In genomic region chr15:75069301-75069925, GRCh38 we compare ENCODE assay signal across 9 cellular contexts. TPM values are rescaled to one million over a fixed set of nuclear protein-coding genes. Genes with fewer than 3 reads are reported as not detected.
A peak's percentile ranks its signal among the peaks of the same experiment; 100 is the strongest.
DNase-seq lines count a peak whose midpoint lies in the region; ATAC-seq and TF ChIP-seq lines count a peak whose summit lies in the region.
"Had no signal": no experiment of that assay in that cellular context is flagged by ENCODE, and none has a peak within 500 bp of the region (broad histone marks: within the 10 kb centered on the region; RNA-seq: fewer than 3 reads in every experiment).

No MANE protein-coding gene starts in this region.

- H3K27ac ChIP-seq in right atrium auricular region (no peak overlapping the region), left ventricle myocardium inferior (replicated peaks) (no peak overlapping the region)

- no peaks in the 10 kb centered on the region for H3K36me3 ChIP-seq in right atrium auricular region
- no peaks in the 10 kb centered on the region for H3K36me3 ChIP-seq in left ventricle myocardium inferior

- H3K4me3 ChIP-seq in right atrium auricular region (no peak overlapping the region), left ventricle myocardium inferior (no peak overlapping the region)

- TF ChIP-seq CTCF in right atrium auricular region (IDR thresholded peaks at IDR 0.05) (no peak), left ventricle myocardium inferior (IDR thresholded peaks at IDR 0.05; ENCODE audit: borderline replicate concordance) (no peak)

- H3K27me3 ChIP-seq in right atrium auricular region (no peaks in the 10 kb centered on the region), left ventricle myocardium inferior (ENCODE audit: low read depth) (no peaks in the 10 kb centered on the region)

- DNase-seq in right atrium auricular region (ENCODE audit: low spot score) (peak; percentile 58), left ventricle myocardium inferior (no peak), OCI-M1 (lab: John Stamatoyannopoulos, UW) (peak; percentile 10), ureter (ENCODE audit: low spot score) (peak; percentile 33), cerebellum (ENCODE audit: low spot score) (no peak), islet precursor cell (no peak)
- no peak for DNase-seq in activated CD4-positive, CD25-positive, alpha-beta regulatory T cell treated with anti-CD3 and anti-CD28 coated beads, Interleukin-2, amount 50 U/mL, for 72 hours
- DNase-seq: NCI-H2081 treated with DMSO at 0.1 percent for 48 hours had no signal

- peaks cover 0 to 24% of the 10 kb centered on the region in 2 donors for H3K4me1 ChIP-seq in right atrium auricular region
- peaks cover 39% of the 10 kb centered on the region for H3K4me1 ChIP-seq in left ventricle myocardium inferior

- ATAC-seq in HG02938 (IDR thresholded peaks at IDR 0.05; ENCODE audit: unreplicated experiment): peak; percentile 83

- intact Hi-C loops in left ventricle myocardium inferior (cut with micrococcal nuclease): no loop called here

- H3K9me3 ChIP-seq in right atrium auricular region (peaks cover 0 to 4% of the 10 kb centered on the region in 2 donors), left ventricle myocardium inferior (replicated peaks) (peaks cover 8% of the 10 kb centered on the region)

RNA-seq across cellular contexts. Expression of gene PPCDC, which starts 46.0 kb away (rescaled TPM):
- total RNA-seq in right atrium auricular region (10 to 100 TPM; 10.6 to 11.5 TPM), left ventricle myocardium inferior (5.0 TPM), ureter (23.4 TPM), cerebellum (14.3 TPM)

Comparison
In these comparisons a context has a peak if more than half of its experiments do, and no peak if none do; other contexts are left out.
1. DNase-seq: peak in right atrium auricular region (single experiment), OCI-M1 (single experiment) and ureter (single experiment); none in left ventricle myocardium inferior (single experiment), cerebellum (single experiment), islet precursor cell (single experiment) and activated CD4-positive, CD25-positive, alpha-beta regulatory T cell treated with anti-CD3 and anti-CD28 coated beads, Interleukin-2, amount 50 U/mL, for 72 hours (single experiment).